9 cellular contexts compared by ENCODE assay signal in the genomic region with DNA sequence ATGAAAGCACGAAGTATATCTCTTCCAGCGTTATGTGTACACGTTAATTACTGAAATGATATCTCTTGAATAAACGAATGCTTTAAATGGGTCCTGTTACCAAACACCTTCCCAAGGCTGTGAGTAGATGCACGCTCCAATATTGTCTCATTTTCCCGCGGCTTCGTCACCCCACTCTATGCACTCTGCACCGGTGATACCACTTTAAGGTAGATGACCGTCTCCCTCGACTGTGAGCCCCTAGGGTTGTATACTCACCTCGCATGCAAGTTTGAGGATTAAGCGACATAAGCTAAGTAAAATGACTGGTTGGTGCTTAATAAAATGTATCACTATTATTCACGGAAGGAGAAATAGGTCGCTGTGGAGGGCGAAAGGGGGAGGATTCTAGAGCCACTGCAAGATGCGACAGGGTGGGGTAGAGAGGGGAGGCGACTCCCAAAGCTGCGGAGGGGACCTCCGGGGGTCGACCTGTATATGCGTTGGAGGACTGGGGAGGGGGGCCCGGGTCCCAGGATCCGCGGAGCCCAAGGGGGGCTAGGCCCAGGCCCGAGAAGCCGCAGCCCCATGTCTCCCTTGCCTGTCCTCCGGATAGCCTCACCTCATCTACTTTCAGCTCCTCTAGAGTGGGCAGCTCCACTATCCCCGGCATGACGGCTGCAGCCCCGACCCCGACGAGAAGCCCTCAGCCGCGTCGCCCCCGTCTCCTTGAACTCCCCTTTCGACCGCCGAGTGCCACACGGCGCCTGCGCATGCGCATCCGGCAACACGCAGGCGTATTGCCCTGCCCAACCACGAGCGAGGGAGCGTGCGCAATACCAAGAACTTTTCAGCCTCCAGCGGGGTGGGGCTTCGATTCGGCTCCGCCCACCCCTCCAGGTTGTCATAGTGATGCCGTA. TPM values are rescaled to one million over a fixed set of nuclear protein-coding genes. Genes with fewer than 3 reads are reported as not detected.
A peak's percentile ranks its signal among the peaks of the same experiment; 100 is the strongest.
DNase-seq lines count a peak whose midpoint lies in the region; ATAC-seq and TF ChIP-seq lines count a peak whose summit lies in the region.
"Had no signal": no experiment of that assay in that cellular context is flagged by ENCODE, and none has a peak within 500 bp of the region (broad histone marks: within the 10 kb centered on the region; RNA-seq: fewer than 3 reads in every experiment).

Gene MORN5 (plus strand): TSS at position 883 of the 899 bp plus-strand sequence. CDS start 65 bp downstream, outside the sequence.
Gene NDUFA8 (minus strand): TSS at position 754 of the 899 bp plus-strand sequence. CDS start 102 bp downstream, at position 652.

- CTCF ChIA-PET in activated B cell treated with CpG ODN at 0.5 μM for 24 hours (lab: Charles Lee) = interaction anchor here (1.1 kb wide), 1 partner anchor 60 kb away, joined by 3 read pairs; no protein-coding TSS in a partner anchor

- intact Hi-C loops in activated B cell treated with CpG ODN at 0.5 μM for 24 hours (cut with micrococcal nuclease) = loop anchor here (1.0 to 5.0 kb wide), 3 partner anchors 66 to 1773 kb away; partner anchors contain the start of genes DENND1A, MRRF, RBM18 and TTLL11

- H3K27ac Mint-ChIP-seq in activated B cell treated with CpG ODN at 0.5 μM for 24 hours = peak within 1 kb of the TSS; percentile 94

- peaks cover 8% of the 10 kb centered on the region for H3K9me3 Mint-ChIP-seq in activated B cell treated with CpG ODN at 0.5 μM for 24 hours

- peak within 1 kb of the TSS; percentile 98 for H3K4me3 Mint-ChIP-seq in activated B cell treated with CpG ODN at 0.5 μM for 24 hours

- POLR2A ChIA-PET in activated B cell treated with CpG ODN at 0.5 μM for 24 hours (lab: Charles Lee) = interaction anchor here (1.3 kb wide), 2 partner anchors 14 to 105 kb away, joined by 3 to 8 read pairs; partner anchors contain the start of genes MRRF and RBM18

- H3K4me1 Mint-ChIP-seq in activated B cell treated with CpG ODN at 0.5 μM for 24 hours = peaks cover 35% of the 10 kb centered on the region

- H3K27me3 Mint-ChIP-seq in activated B cell treated with CpG ODN at 0.5 μM for 24 hours = peaks cover 24% of the 10 kb centered on the region

- H3K36me3 Mint-ChIP-seq in activated B cell treated with CpG ODN at 0.5 μM for 24 hours (ENCODE audit: low read depth) = peaks cover 8% of the 10 kb centered on the region

- peak; percentile 91 for DNase-seq in AG09319 (ENCODE audit: extremely low read depth, low read depth)
- peak; percentile 86 for DNase-seq in NCI-H226
- peak; percentile 93 for DNase-seq in activated B cell treated with CpG ODN at 0.5 μM for 24 hours
- peak; percentile 95 for DNase-seq in central memory CD4-positive, alpha-beta T cell
- peak; percentile 93 for DNase-seq in inferior parietal cortex (ENCODE audit: extremely low spot score)
- peak; percentile 89 for DNase-seq in smooth muscle cell of the brain vasculature (ENCODE audit: low read depth, low spot score)

- TF ChIP-seq CTCF in AG09319 (IDR thresholded peaks at IDR 0.05; ENCODE audit: low read depth, low read length) (no peak), activated B cell treated with CpG ODN at 0.5 μM for 24 hours (IDR thresholded peaks at IDR 0.05) (no peak)

- ATAC-seq in GM19023 (IDR thresholded peaks at IDR 0.05; ENCODE audit: unreplicated experiment) (peak; percentile 95), HG03196 (IDR thresholded peaks at IDR 0.05; ENCODE audit: unreplicated experiment) (peak; percentile 93), activated B cell treated with CpG ODN at 0.5 μM for 24 hours (ENCODE audit: low read depth) (peak; percentile 96)

RNA-seq across cellular contexts. Expression of gene MORN5, which starts in this region (rescaled TPM):
- not detected in 2 replicates for total RNA-seq in activated B cell treated with CpG ODN at 0.5 μM for 24 hours
- total RNA-seq: activated CD8-positive, alpha-beta memory T cell treated with anti-CD3 and anti-CD28 coated beads for 36 hours had no signal

RNA-seq across cellular contexts. Expression of gene NDUFA8, which starts in this region (rescaled TPM):
- 21.1 and 21.2 TPM in 2 replicates for total RNA-seq in activated B cell treated with CpG ODN at 0.5 μM for 24 hours

Comparison
In these comparisons a context has a peak if more than half of its experiments do, and no peak if none do; other contexts are left out.
1. Peak in every context shown above with its lines: DNase-seq and ATAC-seq.